38 cellular contexts compared by ENCODE assay signal in the genomic region with DNA sequence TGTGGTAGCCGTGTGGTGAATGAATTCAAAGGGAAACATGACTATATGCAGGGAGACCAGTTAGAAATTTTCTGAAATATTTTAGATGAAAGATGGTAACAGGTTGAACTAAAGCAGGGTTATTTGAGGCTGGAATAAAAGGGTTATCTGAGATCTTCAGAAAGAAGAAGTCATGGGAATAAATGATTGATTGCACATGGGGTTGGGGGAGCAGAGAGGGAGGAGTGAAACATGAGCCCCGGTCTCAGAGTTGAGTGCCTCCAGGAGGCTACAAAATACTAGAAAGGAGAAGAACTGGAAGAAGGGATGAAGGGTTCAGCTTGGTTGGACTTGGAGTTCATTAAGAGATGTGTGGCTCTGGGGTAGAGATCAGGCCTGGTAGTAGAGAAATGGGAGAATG. TPM values are rescaled to one million over a fixed set of nuclear protein-coding genes. Genes with fewer than 3 reads are reported as not detected.
"Had no signal": no experiment of that assay in that cellular context is flagged by ENCODE, and none has a peak within 500 bp of the region (broad histone marks: within the 10 kb centered on the region; RNA-seq: fewer than 3 reads in every experiment).

No MANE protein-coding gene starts in this region.

- H3K4me3 ChIP-seq: MG63 had no signal

- DNase-seq: Karpas-422, Kasumi-1, MG63, MM.1S, MV-4-11, NCI-H1048, NCI-H1092, NCI-H1092 treated with DMSO at 0.1 percent for 48 hours, NCI-H1105, NCI-H1105 treated with DMSO at 0.1 percent for 48 hours, NCI-H1417, NCI-H1417 treated with DMSO at 0.1 percent for 48 hours, NCI-H1436, NCI-H1436 treated with DMSO at 0.1 percent for 48 hours, NCI-H146, NCI-H1694, NCI-H1694 treated with DMSO at 0.1 percent for 48 hours, NCI-H187, NCI-H187 treated with DMSO at 0.1 percent for 48 hours, NCI-H1930, NCI-H2029, NCI-H2029 treated with DMSO at 0.1 percent for 48 hours, NCI-H2081, NCI-H2081 treated with DMSO at 0.1 percent for 48 hours, NCI-H2107, NCI-H2171, NCI-H2171 treated with DMSO at 0.1 percent for 48 hours, NCI-H2227 treated with DMSO at 0.1 percent for 48 hours, NCI-H226, NCI-H345, NCI-H446, NCI-H446 treated with DMSO at 0.1 percent for 48 hours, NCI-H510A, NCI-H510A treated with DMSO at 0.1 percent for 48 hours had no signal

- H3K9me3 ChIP-seq: MG63 had no signal

- H3K36me3 ChIP-seq: MG63 had no signal

RNA-seq across cellular contexts. Expression of a gene that starts 16.3 kb away (rescaled TPM):
- total RNA-seq: M059J, MCF 10A, NCI-H460 had no signal

RNA-seq across cellular contexts. Expression of a gene that starts 49.8 kb away (rescaled TPM):
- total RNA-seq: LHCN-M2, M059J, MCF 10A, NCI-H460 had no signal
